8 cellular contexts compared by ENCODE assay signal in the genomic region with DNA sequence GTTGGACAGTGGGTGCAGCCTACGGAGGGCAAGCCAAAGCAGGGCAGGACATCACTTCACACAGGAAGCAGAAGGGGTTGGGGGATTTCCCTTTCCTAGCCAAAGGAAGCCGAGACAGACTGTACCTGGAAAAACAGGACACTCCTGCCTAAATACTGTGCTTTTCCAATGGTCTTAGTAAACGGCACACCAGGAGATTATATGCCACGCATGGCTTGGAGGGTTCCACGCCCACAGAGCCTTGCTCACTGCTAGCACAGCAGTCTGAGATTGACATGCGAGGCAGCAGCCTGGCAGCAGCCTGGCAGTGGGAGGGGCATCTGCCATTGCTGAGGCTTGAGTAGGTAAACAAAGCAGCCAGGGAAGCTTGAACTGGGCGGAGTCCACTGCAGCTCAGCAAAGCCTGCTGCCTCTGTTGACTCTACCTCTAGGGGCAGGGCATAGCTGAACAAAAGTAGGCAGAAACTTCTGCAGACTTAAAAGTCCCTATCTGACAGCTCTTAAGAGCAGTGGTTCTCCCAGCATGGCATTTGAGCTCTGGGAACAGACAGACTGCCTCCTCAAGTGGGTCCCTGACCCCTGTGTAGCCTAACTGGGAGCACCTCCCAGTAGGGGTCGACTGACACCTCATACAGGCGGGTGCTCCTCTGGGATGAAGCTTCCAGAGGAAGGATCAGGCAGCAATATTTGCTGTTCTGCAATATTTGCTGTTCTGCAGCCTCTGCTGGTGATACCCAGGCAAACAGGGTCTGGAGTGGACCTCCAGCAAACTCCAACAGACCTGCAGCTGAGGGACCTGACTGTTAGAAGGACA. TPM values are rescaled to one million over a fixed set of nuclear protein-coding genes. Genes with fewer than 3 reads are reported as not detected.
DNase-seq lines count a peak whose midpoint lies in the region; ATAC-seq, FAIRE-seq and TF ChIP-seq lines count a peak whose summit lies in the region.
"Not testable (repeated sequence)": the region's sequence is repeated elsewhere in the genome, so short reads cannot be mapped to it uniquely, and the experiment has no call there.

No MANE protein-coding gene starts in this region.

- CTCF ChIA-PET in HEK293T (lab: Yijun Ruan, JAX), result interaction anchor here (1.0 to 1.3 kb wide), 2 partner anchors 28 to 117 kb away, joined by 3 to 4 read pairs; no protein-coding TSS in a partner anchor
- CTCF ChIA-PET in activated CD4-positive, alpha-beta memory T cell treated with anti-CD3 and anti-CD28 coated beads, Interleukin-2, amount 10 ng/mL, durations not matched to agents 7 days and 5 days (lab: Charles Lee), result interaction anchor here (0.6 to 1.8 kb wide), 7 partner anchors 10 to 138 kb away, joined by 3 to 13 read pairs (median 7); partner anchors contain the start of genes DEF6, FANCE and PPARD
- CTCF ChIA-PET in K562 (lab: Yijun Ruan, JAX; ENCODE audit: low intra/inter-chr PET ratio), result not testable (repeated sequence)

- not testable (repeated sequence) for H4K20me1 ChIP-seq in K562 (replicated peaks; ENCODE audit: control insufficient read depth, insufficient read depth, low read length)

- H3K27ac Mint-ChIP-seq in activated CD4-positive, alpha-beta memory T cell treated with anti-CD3 and anti-CD28 coated beads, Interleukin-2, amount 10 ng/mL, durations not matched to agents 7 days and 5 days, result not testable (repeated sequence)

- not testable (repeated sequence) for H3K4me1 ChIP-seq in RWPE2 (ENCODE audit: insufficient read depth, poor library complexity, severe bottlenecking); K562 (replicated peaks in 1 of 2; ENCODE audit: control insufficient read depth in 2 of 2, insufficient read depth in 2 of 2, low read length in 2 of 2)

- peak; percentile 21 for DNase-seq in CD1c-positive myeloid dendritic cell (ENCODE audit: extremely low spot score)
- not testable (repeated sequence) for DNase-seq in HEK293T (ENCODE audit: extremely low spot score); RWPE2 (ENCODE audit: low spot score)
- DNase-seq in NCI-H2081 treated with DMSO at 0.1 percent for 48 hours (lab: John Stamatoyannopoulos, UW), result peak; percentile 20
- peak; percentile 76 for DNase-seq in activated CD4-positive, alpha-beta memory T cell treated with anti-CD3 and anti-CD28 coated beads, Interleukin-2, amount 10 ng/mL, durations not matched to agents 7 days and 5 days
- peak in 1 of 4 experiments; percentile 30 for DNase-seq in K562 (ENCODE audit: extremely low read depth in 1 of 4, low spot score in 3 of 4)
- DNase-seq in left lobe of liver (ENCODE audit: low spot score), result peak; percentile 93
- peak; percentile 49 for DNase-seq in stimulated activated CD4-positive, alpha-beta T cell treated with anti-CD3 and anti-CD28 coated beads, Interleukin-4, amount 100 ng/mL, for 1 hour

- BruUV-seq in K562 (replicated peaks; lab: Mats Ljungman, UMichigan), result not testable (repeated sequence)

- in situ Hi-C loops in K562 (cut with MboI), result not testable (repeated sequence)

- H3K9me1 ChIP-seq in K562 (ENCODE audit: control insufficient read depth, insufficient read depth, low read length), result not testable (repeated sequence)

- H3K27me3 ChIP-seq in RWPE2 (ENCODE audit: insufficient read depth, poor library complexity, severe bottlenecking); K562 (ENCODE audit: control insufficient read depth in 2 of 2, insufficient read depth in 2 of 2, low read length in 2 of 2): not testable (repeated sequence)

- intact Hi-C loops in K562 (cut with micrococcal nuclease), result not testable (repeated sequence)

- H3K36me3 Mint-ChIP-seq in activated CD4-positive, alpha-beta memory T cell treated with anti-CD3 and anti-CD28 coated beads, Interleukin-2, amount 10 ng/mL, durations not matched to agents 7 days and 5 days (ENCODE audit: low read depth), result peaks cover 43% of the 10 kb centered on the region

- WGBS in K562 (ENCODE audit: insufficient coverage, low coverage, missing lambda C conversion rate), result 7% methylated on average over 9 of the region's 9 CpGs

- H3K4me1 Mint-ChIP-seq in activated CD4-positive, alpha-beta memory T cell treated with anti-CD3 and anti-CD28 coated beads, Interleukin-2, amount 10 ng/mL, durations not matched to agents 7 days and 5 days, result peaks cover 32% of the 10 kb centered on the region

- ATAC-seq in RWPE2 (ENCODE audit: low read depth) (peak; percentile 87), K562 (peak; percentile 73), left lobe of liver (peak; percentile 96)

- not testable (repeated sequence) for H3K36me3 ChIP-seq in RWPE2 (ENCODE audit: low read depth); K562 (ENCODE audit: control insufficient read depth, insufficient read depth, low read length)

- not testable (repeated sequence) for H3K4me2 ChIP-seq in K562 (ENCODE audit: insufficient read depth, low read length)

- not testable (repeated sequence) for H3K79me2 ChIP-seq in K562 (ENCODE audit: control insufficient read depth, insufficient read depth, low read length)

- H3K4me3 ChIP-seq in RWPE2 (ENCODE audit: severe bottlenecking); K562: not testable (repeated sequence)

- TF ChIP-seq POLR2A in K562 (conservative IDR thresholded peaks at IDR 0.05), result not testable (repeated sequence)

- FAIRE-seq in K562 (lab: Jason Lieb, UNC), result not testable (repeated sequence)

- not testable (repeated sequence) for H2AFZ ChIP-seq in K562 (ENCODE audit: low read depth, low read length)

- not testable (repeated sequence) for H3K27ac ChIP-seq in RWPE2 (ENCODE audit: poor library complexity, severe bottlenecking); K562 (ENCODE audit: extremely low read depth, low read depth, low read length)

- peak; percentile 18 for TF ChIP-seq CTCF in RWPE2 (IDR thresholded peaks at IDR 0.05; ENCODE audit: poor library complexity, severe bottlenecking)
- peak in 2 of 3 experiments; percentile 27 to 35; a peak in 2 of 6 replicates for TF ChIP-seq CTCF in K562 (IDR thresholded peaks at IDR 0.05 in 2 of 3, conservative IDR thresholded peaks at IDR 0.05 in 1 of 3; ENCODE audit: insufficient read depth in 2 of 3, low read depth in 1 of 3, low read length in 3 of 3)

- peak overlapping the region in 1 of 2 experiments; percentile 79; a peak in 1 of 4 replicates for H3K9ac ChIP-seq in K562 (ENCODE audit: insufficient read depth in 1 of 2, low read depth in 2 of 2, low read length in 2 of 2)

- H3K27me3 Mint-ChIP-seq in activated CD4-positive, alpha-beta memory T cell treated with anti-CD3 and anti-CD28 coated beads, Interleukin-2, amount 10 ng/mL, durations not matched to agents 7 days and 5 days, result peaks cover 25% of the 10 kb centered on the region

- not testable (repeated sequence) for H3K9me3 Mint-ChIP-seq in activated CD4-positive, alpha-beta memory T cell treated with anti-CD3 and anti-CD28 coated beads, Interleukin-2, amount 10 ng/mL, durations not matched to agents 7 days and 5 days

- H3K9me3 ChIP-seq in RWPE2 (ENCODE audit: severe bottlenecking); K562 (replicated peaks; ENCODE audit: control insufficient read depth, insufficient read depth, low read depth, low read length): not testable (repeated sequence)

- POLR2A ChIA-PET in HEK293T (lab: Yijun Ruan, JAX), result interaction anchor here (1.2 kb wide), 1 partner anchor 136 kb away, joined by 4 read pairs; the partner anchor contains the start of gene RPL10A
- POLR2A ChIA-PET in activated CD4-positive, alpha-beta memory T cell treated with anti-CD3 and anti-CD28 coated beads, Interleukin-2, amount 10 ng/mL, durations not matched to agents 7 days and 5 days (lab: Charles Lee), result interaction anchor here (0.8 to 2.1 kb wide), 7 partner anchors 9 to 136 kb away, joined by 3 to 7 read pairs (median 5); partner anchors contain the start of genes DEF6, PPARD and RPL10A
- POLR2A ChIA-PET in K562 (lab: Yijun Ruan, JAX), result interaction anchor here (0.7 to 1.3 kb wide), 3 partner anchors 20 to 175 kb away, joined by 3 to 5 read pairs (median 3); no protein-coding TSS in a partner anchor

- 0 out of 4 replicates have a peak, but pooled peaks of 1 of the 2 experiments have one; percentile 16 for TF ChIP-seq RAD21 in K562 (CRISPR knock-in tag; conservative IDR thresholded peaks at IDR 0.05 in 1 of 2, IDR thresholded peaks at IDR 0.05 in 1 of 2)

- H3K4me3 Mint-ChIP-seq in activated CD4-positive, alpha-beta memory T cell treated with anti-CD3 and anti-CD28 coated beads, Interleukin-2, amount 10 ng/mL, durations not matched to agents 7 days and 5 days, result not testable (repeated sequence)

- not testable (repeated sequence) for TF ChIP-seq EP300 in K562 (IDR thresholded peaks at IDR 0.05; ENCODE audit: low read length)

RNA-seq across cellular contexts. Expression of gene PPARD, which starts 10.1 kb away (rescaled TPM):
- 10 to 100 TPM; 23.1 to 23.4 TPM for total RNA-seq in activated CD4-positive, alpha-beta memory T cell treated with anti-CD3 and anti-CD28 coated beads, Interleukin-2, amount 10 ng/mL, durations not matched to agents 7 days and 5 days
- 15.0 and 29.8 TPM in 2 replicates for total RNA-seq in K562 (2011; cell fraction: chromatin; rRNA removed; ENCODE audit: low replicate concordance)
- 15.7 and 18.3 TPM in 2 replicates for total RNA-seq in K562 (2011; cell fraction: nucleolus; rRNA removed)
- total RNA-seq in K562 (2011; cell fraction: nucleoplasm; rRNA removed), result 17.1 and 18.0 TPM in 2 replicates
- 3.8 and 5.1 TPM in 2 replicates for total RNA-seq in K562 (2014; rRNA removed)
- total RNA-seq in K562 (2014; rRNA removed; fragmentation: Illumina TruSeq; extraction: Trizol), result 1.7 and 2.0 TPM in 2 replicates
- total RNA-seq in K562 (2015; rRNA removed; fragmentation: Illumina TruSeq; extraction: Trizol), result 3.1 and 3.3 TPM in 2 replicates
- total RNA-seq in K562 (2021), result 11.4 and 13.2 TPM in 2 replicates
- polyA plus RNA-seq in K562 (2011; rRNA removed), result 8.1 and 18.2 TPM in 2 replicates
- polyA plus RNA-seq in K562 (2011; cell fraction: cytosol; rRNA removed), result 16.0 and 18.8 TPM in 2 replicates
- 26.6 and 29.0 TPM in 2 replicates for polyA plus RNA-seq in K562 (2011; cell fraction: nucleus; rRNA removed)
- polyA plus RNA-seq in K562 (2012), result 10.8 and 20.2 TPM in 2 replicates
- polyA plus RNA-seq in K562 (2014; fragmentation: Illumina TruSeq; extraction: Trizol), result 9.2 and 11.4 TPM in 2 replicates
- polyA plus RNA-seq in K562 (2014; fragmentation: Nextera tagmentation; extraction: Ambion mirVana), result under 1 TPM; 0.14 to 0.18 TPM
- polyA plus RNA-seq in K562 (2014; rRNA removed), result 9.5 and 9.7 TPM in 2 replicates
- polyA minus RNA-seq in K562 (2011; rRNA and poly(A)+ RNA removed), result 7.2 TPM in 2 replicates
- polyA minus RNA-seq in K562 (2011; cell fraction: cytosol; rRNA and poly(A)+ RNA removed), result 6.5 and 10.1 TPM in 2 replicates
- 5.0 and 6.9 TPM in 2 replicates for polyA minus RNA-seq in K562 (2011; cell fraction: nucleus; rRNA and poly(A)+ RNA removed)
- total RNA-seq in left lobe of liver, result 10.8 TPM

RNA-seq across cellular contexts. Expression of gene DEF6, which starts 34.7 kb away (rescaled TPM):
- 100 to 1,000 TPM; 201 to 215 TPM for total RNA-seq in activated CD4-positive, alpha-beta memory T cell treated with anti-CD3 and anti-CD28 coated beads, Interleukin-2, amount 10 ng/mL, durations not matched to agents 7 days and 5 days
- total RNA-seq in K562 (2011; cell fraction: chromatin; rRNA removed; ENCODE audit: low replicate concordance), result 16.1 and 32.8 TPM in 2 replicates
- 31.3 and 33.7 TPM in 2 replicates for total RNA-seq in K562 (2011; cell fraction: nucleolus; rRNA removed)
- 22.9 and 25.3 TPM in 2 replicates for total RNA-seq in K562 (2011; cell fraction: nucleoplasm; rRNA removed)
- total RNA-seq in K562 (2014; rRNA removed), result 42.0 and 43.4 TPM in 2 replicates
- 10.0 and 13.5 TPM in 2 replicates for total RNA-seq in K562 (2014; rRNA removed; fragmentation: Illumina TruSeq; extraction: Trizol)
- total RNA-seq in K562 (2015; rRNA removed; fragmentation: Illumina TruSeq; extraction: Trizol), result 22.7 and 24.5 TPM in 2 replicates
- 30.9 and 37.8 TPM in 2 replicates for total RNA-seq in K562 (2021)
- 27.5 and 42.7 TPM in 2 replicates for polyA plus RNA-seq in K562 (2011; rRNA removed)
- polyA plus RNA-seq in K562 (2011; cell fraction: cytosol; rRNA removed), result 38.6 and 39.4 TPM in 2 replicates
- 97.0 and 136 TPM in 2 replicates for polyA plus RNA-seq in K562 (2011; cell fraction: nucleus; rRNA removed)
- polyA plus RNA-seq in K562 (2012), result 23.2 and 45.2 TPM in 2 replicates
- 15.9 and 22.0 TPM in 2 replicates for polyA plus RNA-seq in K562 (2014; fragmentation: Illumina TruSeq; extraction: Trizol)
- polyA plus RNA-seq in K562 (2014; fragmentation: Nextera tagmentation; extraction: Ambion mirVana), result 1 to 10 TPM; 1.3 to 1.4 TPM
- 44.6 and 45.7 TPM in 2 replicates for polyA plus RNA-seq in K562 (2014; rRNA removed)
- 22.7 and 23.2 TPM in 2 replicates for polyA minus RNA-seq in K562 (2011; rRNA and poly(A)+ RNA removed)
- polyA minus RNA-seq in K562 (2011; cell fraction: cytosol; rRNA and poly(A)+ RNA removed), result 15.9 and 23.3 TPM in 2 replicates
- polyA minus RNA-seq in K562 (2011; cell fraction: nucleus; rRNA and poly(A)+ RNA removed), result 25.7 and 35.2 TPM in 2 replicates
- 1.5 TPM for total RNA-seq in left lobe of liver
